Comparison of ENCODE assay signal across 20 cellular contexts in the genomic region with DNA sequence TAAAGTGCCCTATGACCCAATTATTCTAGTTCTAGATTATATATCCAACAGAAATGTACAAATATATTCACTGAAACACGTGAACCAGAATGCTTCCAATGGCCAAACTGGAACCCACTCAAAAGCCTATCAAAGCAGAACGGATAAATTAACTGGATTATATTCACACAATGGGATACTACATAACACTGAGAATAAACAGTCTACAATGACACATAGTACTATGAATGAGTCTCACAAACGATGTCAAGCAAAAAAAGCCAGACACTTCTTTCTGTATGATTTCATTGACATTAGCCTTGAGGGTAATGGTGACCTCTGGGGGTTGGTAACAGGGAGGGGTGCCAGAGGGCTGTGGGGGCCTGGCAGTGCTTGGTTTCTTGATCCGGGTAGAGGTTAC. TPM values are rescaled to one million over a fixed set of nuclear protein-coding genes. Genes with fewer than 3 reads are reported as not detected.
DNase-seq lines count a peak whose midpoint lies in the region; ATAC-seq and TF ChIP-seq lines count a peak whose summit lies in the region.
"Had no signal": no experiment of that assay in that cellular context is flagged by ENCODE, and none has a peak within 500 bp of the region (broad histone marks: within the 10 kb centered on the region; RNA-seq: fewer than 3 reads in every experiment).

No MANE protein-coding gene starts in this region.

- no peak overlapping the region for H2BK120ac ChIP-seq in IMR-90 (ENCODE audit: low read depth, low read length)

- peaks cover 33% of the 10 kb centered on the region for H3K4me1 ChIP-seq in IMR-90 (ENCODE audit: control insufficient read depth, insufficient read depth, low read length)
- peaks cover 32% of the 10 kb centered on the region for H3K4me1 ChIP-seq in body of pancreas
- H3K4me1 ChIP-seq in muscle layer of colon (ENCODE audit: insufficient read depth, low read length) = peaks cover 95% of the 10 kb centered on the region
- peaks cover 4 to 55% (median 51%) of the 10 kb centered on the region in 5 donors for H3K4me1 ChIP-seq in subcutaneous abdominal adipose tissue (ENCODE audit: control insufficient read depth in 5 of 5, insufficient read depth in 5 of 5, low read length in 5 of 5)

- H3K36me3 ChIP-seq in IMR-90 (ENCODE audit: control insufficient read depth, insufficient read depth, low read length) (peaks cover 73% of the 10 kb centered on the region), body of pancreas (replicated peaks in 1 of 2; ENCODE audit: insufficient read depth in 1 of 2, low read depth in 2 of 2) (no peaks in the 10 kb centered on the region), muscle layer of colon (ENCODE audit: insufficient read depth, low read length) (peaks cover 67% of the 10 kb centered on the region), subcutaneous abdominal adipose tissue (ENCODE audit: control insufficient read depth in 5 of 5, insufficient read depth in 5 of 5, low read length in 5 of 5) (peaks cover 4 to 60% (median 38%) of the 10 kb centered on the region in 5 donors)
- H3K36me3 ChIP-seq: neutrophil, SJSA1 had no signal

- DNase-seq in IMR-90 (no peak), body of pancreas (no peak), T-cell (no peak), HuH-7.5 (ENCODE audit: low spot score) (no peak), left colon (no peak)
- DNase-seq: activated B cell treated with CpG ODN at 0.5 μM for 24 hours; activated CD8-positive, alpha-beta memory T cell treated with anti-CD3 and anti-CD28 coated beads for 24 hours; activated T-cell treated with anti-CD3 and anti-CD28 coated beads, Interleukin-2, amount 50 U/mL, for 72 hours; GOT3; NCI-H1417 treated with DMSO at 0.1 percent for 48 hours; stimulated activated naive CD4-positive, alpha-beta T cell had no signal

- 67% methylated on average over 1 of the region's 4 CpGs; no CpG with 5 or more reads in 1 of the 2 experiments for WGBS in IMR-90 (ENCODE audit: extremely low coverage in 2 of 2, insufficient read length in 1 of 2), 2 experiments
- 36 to 64% methylated on average over 4 of the region's 4 CpGs for WGBS in body of pancreas, 2 donors

- dilution Hi-C loops in IMR-90 (cut with HindIII; ENCODE audit: low sequenced_read_pairs, unreplicated experiment) = no loop called here

- peak overlapping the region; percentile 7; the same call in 1 of the 2 replicates for H2AK5ac ChIP-seq in IMR-90 (ENCODE audit: low read depth, low read length)

- in situ Hi-C loops in IMR-90 (cut with MboI; ENCODE audit: low sequenced_read_pairs) = no loop called here

- H2AFZ ChIP-seq in IMR-90 (replicated peaks; ENCODE audit: low read length, poor library complexity) = no peak overlapping the region

- H3K9ac ChIP-seq in IMR-90 (ENCODE audit: low read depth, low read length) (no peak overlapping the region), muscle layer of colon (ENCODE audit: low read length) (no peak overlapping the region), subcutaneous abdominal adipose tissue (ENCODE audit: low read length in 5 of 5) (no peak overlapping the region)

- peaks cover 7 to 45% of the 10 kb centered on the region in 2 experiments; a peak in 3 of 4 replicates for H3K79me1 ChIP-seq in IMR-90 (ENCODE audit: low read depth in 1 of 2, low read length in 2 of 2)

- H2BK15ac ChIP-seq in IMR-90 (ENCODE audit: low read depth, low read length) = no peak overlapping the region

- no peak overlapping the region for H2AK9ac ChIP-seq in IMR-90 (replicated peaks; ENCODE audit: low read depth, low read length, poor library complexity)

- TF ChIP-seq RAD21 in IMR-90 (IDR thresholded peaks at IDR 0.05; ENCODE audit: low read length) = no peak

- H4K20me1 ChIP-seq in IMR-90 (ENCODE audit: insufficient read depth, low read length) = no peaks in the 10 kb centered on the region; the same call in none of the 2 replicates

- H3K4me3 ChIP-seq in IMR-90 (ENCODE audit: insufficient read depth, low read depth, low read length) = no peak overlapping the region
- H3K4me3 ChIP-seq in body of pancreas = no peak overlapping the region
- no peak overlapping the region for H3K4me3 ChIP-seq in muscle layer of colon (ENCODE audit: low read depth in 1 of 2, low read length in 2 of 2)
- no peak overlapping the region for H3K4me3 ChIP-seq in subcutaneous abdominal adipose tissue (ENCODE audit: low read depth in 1 of 5, low read length in 5 of 5)
- H3K4me3 ChIP-seq: SJSA1 had no signal

- H3K9me3 ChIP-seq in IMR-90 (ENCODE audit: control insufficient read depth, insufficient read depth, low read length) (no peaks in the 10 kb centered on the region), body of pancreas (no peaks in the 10 kb centered on the region), muscle layer of colon (ENCODE audit: low read length) (no peaks in the 10 kb centered on the region), subcutaneous abdominal adipose tissue (ENCODE audit: control insufficient read depth in 5 of 5, low read length in 5 of 5) (no peaks in the 10 kb centered on the region)
- H3K9me3 ChIP-seq: neutrophil, SJSA1 had no signal

- TF ChIP-seq CTCF in IMR-90 (conservative IDR thresholded peaks at IDR 0.05; ENCODE audit: low read depth, low read length) (no peak), body of pancreas (IDR thresholded peaks at IDR 0.05) (no peak)

- H3K23ac ChIP-seq in IMR-90 (ENCODE audit: low read depth, low read length) = no peak overlapping the region

- H3K14ac ChIP-seq in IMR-90 (replicated peaks; ENCODE audit: low read depth, low read length) = no peak overlapping the region

- no peak overlapping the region for H3K56ac ChIP-seq in IMR-90 (ENCODE audit: extremely low read depth, insufficient read depth, low read length)

- no peaks in the 10 kb centered on the region for H3K4me1 Mint-ChIP-seq in T-cell
- H3K4me1 Mint-ChIP-seq: activated B cell treated with CpG ODN at 0.5 μM for 24 hours had no signal

- H4K91ac ChIP-seq in IMR-90 (ENCODE audit: insufficient read depth, low read depth, low read length) = no peak overlapping the region

- TF ChIP-seq POLR2A in IMR-90 (IDR thresholded peaks at IDR 0.05; ENCODE audit: low read depth, low read length) = no peak
- no peak for TF ChIP-seq POLR2A in body of pancreas (IDR thresholded peaks at IDR 0.05)

- peaks cover 30% of the 10 kb centered on the region for H3K9me1 ChIP-seq in IMR-90 (ENCODE audit: insufficient read depth, low read length)

- no peak overlapping the region for H4K5ac ChIP-seq in IMR-90 (ENCODE audit: low read depth, low read length)

- H3K27ac Mint-ChIP-seq in T-cell = no peak overlapping the region
- H3K27ac Mint-ChIP-seq: activated B cell treated with CpG ODN at 0.5 μM for 24 hours; activated naive CD8-positive, alpha-beta T cell; activated T-cell treated with anti-CD3 and anti-CD28 coated beads, Interleukin-2, amount 50 U/mL, for 72 hours; CD14-positive monocyte; dendritic cell treated with granulocyte-macrophage colony-stimulating factor and Interleukin-4, amounts not matched to agents 40 ng/mL and 50 ng/mL, for 4 days had no signal

- H3K36me3 Mint-ChIP-seq in T-cell = peaks cover 13% of the 10 kb centered on the region

- peaks cover 0 to 1% of the 10 kb centered on the region in 2 donors for H3K27me3 Mint-ChIP-seq in T-cell
- H3K27me3 Mint-ChIP-seq: activated B cell treated with CpG ODN at 0.5 μM for 24 hours; activated naive CD8-positive, alpha-beta T cell; brain had no signal

- H3K27ac ChIP-seq in IMR-90 (ENCODE audit: insufficient read depth, low read length) = no peak overlapping the region
- peak overlapping the region; percentile 55 to 73 (median 64) for H3K27ac ChIP-seq in body of pancreas
- H3K27ac ChIP-seq in muscle layer of colon (ENCODE audit: low read depth, low read length) = peak overlapping the region; percentile 75
- H3K27ac ChIP-seq in subcutaneous abdominal adipose tissue (ENCODE audit: low read depth, low read length) = peak overlapping the region; percentile 81
- H3K27ac ChIP-seq: neutrophil, SJSA1 had no signal

- H3K27me3 ChIP-seq in IMR-90 (ENCODE audit: control insufficient read depth, insufficient read depth, low read length) (no peaks in the 10 kb centered on the region), body of pancreas (no peaks in the 10 kb centered on the region), muscle layer of colon (ENCODE audit: control insufficient read depth in 1 of 2, insufficient read depth in 2 of 2, low read length in 2 of 2) (no peaks in the 10 kb centered on the region), subcutaneous abdominal adipose tissue (ENCODE audit: control insufficient read depth in 5 of 5, insufficient read depth in 4 of 5, low read length in 5 of 5) (no peaks in the 10 kb centered on the region)
- H3K27me3 ChIP-seq: neutrophil, SJSA1 had no signal

- ATAC-seq in IMR-90 (ENCODE audit: low read depth) (no peak), body of pancreas (no peak), T-cell (replicated peaks in 1 of 4) (no peak), GM18909 (IDR thresholded peaks at IDR 0.05; ENCODE audit: poor library complexity, unreplicated experiment) (no peak), left colon (no peak)
- ATAC-seq: activated T-cell treated with anti-CD3 and anti-CD28 coated beads, Interleukin-2, amount 50 U/mL, for 72 hours had no signal

- H3K4me3 Mint-ChIP-seq in T-cell = no peak overlapping the region
- H3K4me3 Mint-ChIP-seq: activated B cell treated with CpG ODN at 0.5 μM for 24 hours; activated naive CD8-positive, alpha-beta T cell; activated T-cell treated with anti-CD3 and anti-CD28 coated beads, Interleukin-2, amount 50 U/mL, for 72 hours; brain; CD14-positive monocyte; dendritic cell treated with granulocyte-macrophage colony-stimulating factor and Interleukin-4, amounts not matched to agents 40 ng/mL and 50 ng/mL, for 4 days had no signal

- no peak overlapping the region for H3K4me2 ChIP-seq in IMR-90 (ENCODE audit: low read depth, low read length)

- H2BK20ac ChIP-seq in IMR-90 (ENCODE audit: low read depth, low read length) = no peak overlapping the region

- intact Hi-C loops in IMR-90 (cut with micrococcal nuclease) = no loop called here
- intact Hi-C loops in body of pancreas (cut with DNase I) = no loop called here
- intact Hi-C loops in left colon (cut with DNase I, micrococcal nuclease) = no loop called here

- no peak overlapping the region for H2BK5ac ChIP-seq in IMR-90 (ENCODE audit: low read depth, low read length, poor library complexity, severe bottlenecking)

- CTCF ChIA-PET in IMR-90 (lab: Yijun Ruan, JAX) = no interaction called here
- CTCF ChIA-PET in T-cell (lab: Charles Lee) = no interaction called here

- H4K8ac ChIP-seq in IMR-90 (ENCODE audit: low read depth in 2 of 2, low read length in 2 of 2) = no peak overlapping the region

- no peak overlapping the region for H3K18ac ChIP-seq in IMR-90 (ENCODE audit: low read depth, low read length)

- POLR2A ChIA-PET in IMR-90 (lab: Charles Lee; ENCODE audit: unreplicated experiment) = no interaction called here
- POLR2A ChIA-PET in T-cell (lab: Charles Lee) = no interaction called here

- no peaks in the 10 kb centered on the region for H3K9me3 Mint-ChIP-seq in T-cell
- H3K9me3 Mint-ChIP-seq: activated B cell treated with CpG ODN at 0.5 μM for 24 hours; activated T-cell treated with anti-CD3 and anti-CD28 coated beads, Interleukin-2, amount 50 U/mL, for 72 hours; dendritic cell treated with granulocyte-macrophage colony-stimulating factor and Interleukin-4, amounts not matched to agents 40 ng/mL and 50 ng/mL, for 4 days had no signal

- no TSS peak for BruUV-seq in IMR-90 (replicated peaks; lab: Mats Ljungman, UMichigan)

- H3K4ac ChIP-seq in IMR-90 (ENCODE audit: low read depth, low read length) = no peak overlapping the region

RNA-seq across cellular contexts. Expression of a gene that starts 50.9 kb away (rescaled TPM):
- total RNA-seq in IMR-90 (2012; rRNA removed) = 22.6 and 35.8 TPM in 2 replicates
- polyA plus RNA-seq in IMR-90 (2012; rRNA removed) = 18.6 and 21.5 TPM in 2 replicates
- polyA plus RNA-seq in IMR-90 (2012; cell fraction: cytosol; rRNA removed) = 4.9 TPM in 2 replicates
- 3.4 and 15.4 TPM in 2 replicates for polyA plus RNA-seq in IMR-90 (2012; cell fraction: nucleus; rRNA removed; ENCODE audit: low replicate concordance)
- 10 to 100 TPM; 13.2 to 16.3 TPM for total RNA-seq in body of pancreas
- total RNA-seq in T-cell = 10 to 100 TPM; 18.2 to 23.2 (median 20.7) TPM
- 10 to 100 TPM; 60.8 to 63.5 TPM for total RNA-seq in left colon
